Comparison of ENCODE assay signal across 39 cellular contexts in genomic region chr3:60090536-60090935, GRCh38.
"Had no signal": no experiment of that assay in that cellular context is flagged by ENCODE, and none has a peak within 500 bp of the region (broad histone marks: within the 10 kb centered on the region; RNA-seq: fewer than 3 reads in every experiment).

No MANE protein-coding gene starts in this region.

- ATAC-seq: activated CD8-positive, alpha-beta memory T cell treated with anti-CD3 and anti-CD28 coated beads, Interleukin-2, amount 10 ng/mL, durations not matched to agents 7 days and 5 days; activated T-helper 17 cell treated with anti-CD3 and anti-CD28 coated beads, Interleukin-2, amount 50 U/mL, for 72 hours; body of pancreas; PC-3 had no signal

- H3K4me3 Mint-ChIP-seq: activated CD8-positive, alpha-beta memory T cell treated with anti-CD3 and anti-CD28 coated beads, Interleukin-2, amount 10 ng/mL, durations not matched to agents 7 days and 5 days; activated T-helper 17 cell treated with anti-CD3 and anti-CD28 coated beads, Interleukin-2, amount 50 U/mL, for 72 hours had no signal

- DNase-seq: activated CD4-positive, alpha-beta T cell treated with anti-CD3 and anti-CD28 coated beads for 1 hour; activated CD4-positive, alpha-beta T cell treated with anti-CD3 and anti-CD28 coated beads for 48 hours; activated CD4-positive, alpha-beta T cell treated with anti-CD3 and anti-CD28 coated beads, Interleukin-2, amount 50 U/mL, for 4 hours; activated CD4-positive, CD25-positive, alpha-beta regulatory T cell; activated CD8-positive, alpha-beta memory T cell treated with anti-CD3 and anti-CD28 coated beads for 24 hours; activated CD8-positive, alpha-beta memory T cell treated with anti-CD3 and anti-CD28 coated beads, Interleukin-2, amount 10 ng/mL, durations not matched to agents 7 days and 5 days; activated CD8-positive, alpha-beta memory T cell treated with anti-CD3 and anti-CD28 coated beads, Interleukin-2, amount 50 U/mL, for 48 hours; activated effector memory CD4-positive, alpha-beta T cell treated with anti-CD3 and anti-CD28 coated beads, Interleukin-2, amount 50 U/mL, for 16 hours; activated naive CD4-positive, alpha-beta T cell; activated T-cell treated with anti-CD3 and anti-CD28 coated beads, Interleukin-2, amount 50 U/mL, for 48 hours; adrenal gland; body of pancreas; caudate nucleus; cerebellar nuclear complex; Kasumi-1; KBM-7; MG63; NCI-H1092; NCI-H146; NCI-H187; NCI-H2029 treated with DMSO at 0.1 percent for 48 hours; NCI-H2107; NCI-H2171; NCI-H510A; NCI-H526; NCI-H748 treated with DMSO at 0.1 percent for 48 hours; NK-92 treated with Interleukin-12 subunit alpha and Interleukin-12 subunit beta, amount 100 ng/mL, for 24 hours; PC-3; Peyer's patch; RPMI8226; SHP77 treated with DMSO at 0.1 percent for 48 hours; SK-N-SH; T-helper 2 cell; T-helper 9 cell had no signal

- H3K4me1 ChIP-seq: adrenal gland, body of pancreas, breast epithelium, Peyer's patch, SJSA1 had no signal

- H3K9me3 ChIP-seq: adrenal gland, body of pancreas, breast epithelium, MG63, Peyer's patch, SJSA1, SK-N-SH had no signal

- H3K4me2 ChIP-seq: SK-N-SH had no signal

- H3K4me3 ChIP-seq: adrenal gland, body of pancreas, breast epithelium, MG63, Peyer's patch, SJSA1 had no signal

- H3K27ac Mint-ChIP-seq: activated CD8-positive, alpha-beta memory T cell treated with anti-CD3 and anti-CD28 coated beads, Interleukin-2, amount 10 ng/mL, durations not matched to agents 7 days and 5 days; activated naive CD4-positive, alpha-beta T cell treated with anti-CD3 and anti-CD28 coated beads, Interleukin-2, amount 50 U/mL, for 72 hours; activated T-helper 17 cell treated with anti-CD3 and anti-CD28 coated beads, Interleukin-2, amount 50 U/mL, for 72 hours had no signal

- H3K27me3 Mint-ChIP-seq: activated CD8-positive, alpha-beta memory T cell treated with anti-CD3 and anti-CD28 coated beads, Interleukin-2, amount 10 ng/mL, durations not matched to agents 7 days and 5 days; activated T-helper 17 cell treated with anti-CD3 and anti-CD28 coated beads, Interleukin-2, amount 50 U/mL, for 72 hours had no signal

- H3K9ac ChIP-seq: SK-N-SH had no signal

- H3K9me3 Mint-ChIP-seq: activated T-helper 17 cell treated with anti-CD3 and anti-CD28 coated beads, Interleukin-2, amount 50 U/mL, for 72 hours had no signal

- H3K27me3 ChIP-seq: adrenal gland, body of pancreas, breast epithelium, MG63, Peyer's patch, SJSA1 had no signal

- H3K36me3 ChIP-seq: adrenal gland, breast epithelium, MG63, Peyer's patch, SJSA1 had no signal

- H3K27ac ChIP-seq: adrenal gland, body of pancreas, breast epithelium, Peyer's patch, SJSA1, VCaP had no signal
